Comparison of ENCODE assay signal across 19 cellular contexts in the genomic region with DNA sequence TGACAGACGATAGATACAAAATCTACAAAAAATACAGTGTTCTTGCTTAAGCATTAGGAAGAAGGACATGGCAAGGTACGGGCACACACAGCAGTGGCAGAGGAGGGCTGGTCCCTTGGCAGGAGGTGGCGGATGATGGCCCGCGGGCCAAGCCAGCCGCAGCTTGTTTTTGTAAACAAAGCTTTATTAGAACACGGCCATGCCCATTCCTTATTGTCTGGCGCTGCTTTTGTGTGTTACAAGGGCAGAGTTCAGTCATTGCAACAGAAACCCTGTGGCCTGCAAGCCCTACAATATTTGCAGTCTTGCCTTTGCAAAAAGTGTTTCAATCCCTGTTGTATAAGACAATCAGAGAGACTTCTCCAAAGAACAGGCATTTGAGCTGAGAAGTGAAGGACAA. TPM values are rescaled to one million over a fixed set of nuclear protein-coding genes. Genes with fewer than 3 reads are reported as not detected.
"Had no signal": no experiment of that assay in that cellular context is flagged by ENCODE, and none has a peak within 500 bp of the region (broad histone marks: within the 10 kb centered on the region; RNA-seq: fewer than 3 reads in every experiment).

No MANE protein-coding gene starts in this region.

- DNase-seq: activated B cell treated with CpG ODN at 0.5 μM for 24 hours; activated CD4-positive, alpha-beta memory T cell treated with anti-CD3 and anti-CD28 coated beads, Interleukin-2, amount 10 ng/mL, durations not matched to agents 7 days and 5 days; activated CD4-positive, alpha-beta T cell treated with anti-CD3 and anti-CD28 coated beads for 48 hours; activated naive CD4-positive, alpha-beta T cell treated with Interleukin-2 at 50 U/mL for 16 hours; activated naive CD8-positive, alpha-beta T cell treated with anti-CD3 and anti-CD28 coated beads, Interleukin-2, amount 10 ng/mL, durations not matched to agents 7 days and 5 days; activated T-cell treated with anti-CD3 and anti-CD28 coated beads, Interleukin-2, amount 50 U/mL, for 1 hour; body of pancreas; effector memory CD8-positive, alpha-beta T cell; foreskin fibroblast; mammary epithelial cell; ovary; sigmoid colon; SK-N-SH; stimulated activated CD4-positive, alpha-beta T cell treated with anti-CD3 and anti-CD28 coated beads, Interleukin-4, amount 100 ng/mL, for 24 hours had no signal

- H3K4me3 ChIP-seq: body of pancreas, ovary, sigmoid colon had no signal

- H3K36me3 ChIP-seq: ovary had no signal

- H3K4me2 ChIP-seq: SK-N-SH had no signal

- H3K9me2 ChIP-seq: SK-N-SH had no signal

- ATAC-seq: body of pancreas; effector memory CD8-positive, alpha-beta T cell; stimulated activated effector memory CD8-positive, alpha-beta T cell treated with anti-CD3 and anti-CD28 coated beads, Interleukin-12 subunit alpha, Interleukin-12 subunit beta, amount 100 ng/mL, for 72 hours had no signal

- H3K9me3 Mint-ChIP-seq: activated T-helper 2 cell treated with anti-CD3 and anti-CD28 coated beads, Interferon-gamma antibody, Interleukin-2, Interleukin-4, amounts not matched to agents 10 μg/mL and 5 μg/mL and 100 μg/mL, durations not matched to agents 14 hours and 24 hours and 36 hours; central memory CD8-positive, alpha-beta T cell; dendritic cell treated with granulocyte-macrophage colony-stimulating factor and Interleukin-4, amounts not matched to agents 40 ng/mL and 50 ng/mL, for 4 days had no signal

- H3K27ac ChIP-seq: epithelial cell of prostate, ovary had no signal

- H3K27ac Mint-ChIP-seq: activated B cell treated with CpG ODN at 0.5 μM for 24 hours; activated CD4-positive, alpha-beta memory T cell treated with anti-CD3 and anti-CD28 coated beads, Interleukin-2, amount 10 ng/mL, durations not matched to agents 7 days and 5 days; activated naive CD8-positive, alpha-beta T cell treated with anti-CD3 and anti-CD28 coated beads, Interleukin-2, amount 10 ng/mL, durations not matched to agents 7 days and 5 days; activated T-helper 2 cell treated with anti-CD3 and anti-CD28 coated beads, Interferon-gamma antibody, Interleukin-2, Interleukin-4, amounts not matched to agents 10 μg/mL and 5 μg/mL and 100 μg/mL, durations not matched to agents 14 hours and 24 hours and 36 hours; dendritic cell treated with granulocyte-macrophage colony-stimulating factor and Interleukin-4, amounts not matched to agents 40 ng/mL and 50 ng/mL, for 4 days; effector memory CD8-positive, alpha-beta T cell; stimulated activated effector memory CD8-positive, alpha-beta T cell treated with anti-CD3 and anti-CD28 coated beads, Interleukin-12 subunit alpha, Interleukin-12 subunit beta, amount 100 ng/mL, for 72 hours had no signal

- H3K9ac ChIP-seq: SK-N-SH had no signal

- H3K36me3 Mint-ChIP-seq: activated naive CD8-positive, alpha-beta T cell treated with anti-CD3 and anti-CD28 coated beads, Interleukin-2, amount 10 ng/mL, durations not matched to agents 7 days and 5 days; stimulated activated effector memory CD8-positive, alpha-beta T cell treated with anti-CD3 and anti-CD28 coated beads, Interleukin-12 subunit alpha, Interleukin-12 subunit beta, amount 100 ng/mL, for 72 hours had no signal

- H3K4me1 Mint-ChIP-seq: activated B cell treated with CpG ODN at 0.5 μM for 24 hours; activated CD4-positive, alpha-beta memory T cell treated with anti-CD3 and anti-CD28 coated beads, Interleukin-2, amount 10 ng/mL, durations not matched to agents 7 days and 5 days; activated naive CD8-positive, alpha-beta T cell treated with anti-CD3 and anti-CD28 coated beads, Interleukin-2, amount 10 ng/mL, durations not matched to agents 7 days and 5 days; stimulated activated effector memory CD8-positive, alpha-beta T cell treated with anti-CD3 and anti-CD28 coated beads, Interleukin-12 subunit alpha, Interleukin-12 subunit beta, amount 100 ng/mL, for 72 hours had no signal

- H3K27me3 Mint-ChIP-seq: activated B cell treated with CpG ODN at 0.5 μM for 24 hours; activated CD4-positive, alpha-beta memory T cell treated with anti-CD3 and anti-CD28 coated beads, Interleukin-2, amount 10 ng/mL, durations not matched to agents 7 days and 5 days; activated naive CD8-positive, alpha-beta T cell treated with anti-CD3 and anti-CD28 coated beads, Interleukin-2, amount 10 ng/mL, durations not matched to agents 7 days and 5 days; central memory CD8-positive, alpha-beta T cell; dendritic cell treated with granulocyte-macrophage colony-stimulating factor and Interleukin-4, amounts not matched to agents 40 ng/mL and 50 ng/mL, for 4 days; effector memory CD8-positive, alpha-beta T cell had no signal

- H3K4me3 Mint-ChIP-seq: activated B cell treated with CpG ODN at 0.5 μM for 24 hours; activated CD4-positive, alpha-beta memory T cell treated with anti-CD3 and anti-CD28 coated beads, Interleukin-2, amount 10 ng/mL, durations not matched to agents 7 days and 5 days; activated naive CD8-positive, alpha-beta T cell treated with anti-CD3 and anti-CD28 coated beads, Interleukin-2, amount 10 ng/mL, durations not matched to agents 7 days and 5 days; central memory CD8-positive, alpha-beta T cell; dendritic cell treated with granulocyte-macrophage colony-stimulating factor and Interleukin-4, amounts not matched to agents 40 ng/mL and 50 ng/mL, for 4 days; effector memory CD8-positive, alpha-beta T cell; stimulated activated effector memory CD8-positive, alpha-beta T cell treated with anti-CD3 and anti-CD28 coated beads, Interleukin-12 subunit alpha, Interleukin-12 subunit beta, amount 100 ng/mL, for 72 hours had no signal

- H3K9me3 ChIP-seq: body of pancreas, ovary, sigmoid colon, SK-N-SH had no signal

- H3K27me3 ChIP-seq: body of pancreas, ovary, sigmoid colon had no signal

RNA-seq across cellular contexts. Expression of a gene that starts 30.7 kb away (rescaled TPM):
- total RNA-seq: activated B cell treated with CpG ODN at 0.5 μM for 24 hours; activated T-helper 2 cell treated with anti-CD3 and anti-CD28 coated beads, Interferon-gamma antibody, Interleukin-2, Interleukin-4, amounts not matched to agents 10 μg/mL and 5 μg/mL and 100 μg/mL, durations not matched to agents 14 hours and 24 hours and 36 hours had no signal
